ENCODE assay signal across 9 cellular contexts in genomic region chr6:155181498-155181897, GRCh38.
A peak's percentile ranks its signal among the peaks of the same experiment; 100 is the strongest.
DNase-seq lines count a peak whose midpoint lies in the region; ATAC-seq and TF ChIP-seq lines count a peak whose summit lies in the region.
"Had no signal": no experiment of that assay in that cellular context is flagged by ENCODE, and none has a peak within 500 bp of the region (broad histone marks: within the 10 kb centered on the region; RNA-seq: fewer than 3 reads in every experiment).

No MANE protein-coding gene starts in this region.

- peak overlapping the region; percentile 38 for H3K4me3 ChIP-seq in CD4-positive, CD25-positive, alpha-beta regulatory T cell (ENCODE audit: low read depth, low read length)
- H3K4me3 ChIP-seq in thyroid gland (replicated peaks in 1 of 3): no peak overlapping the region
- H3K4me3 ChIP-seq: SK-N-MC had no signal

- 91 to 93% methylated on average over 3 of the region's 3 CpGs for WGBS in thyroid gland, 2 donors

- peaks cover 18% of the 10 kb centered on the region for H3K4me1 ChIP-seq in CD4-positive, CD25-positive, alpha-beta regulatory T cell (ENCODE audit: control insufficient read depth, insufficient read depth, low read length, poor library complexity, severe bottlenecking)
- peaks cover 22 to 27% of the 10 kb centered on the region in 2 donors for H3K4me1 ChIP-seq in thyroid gland

- no peak for DNase-seq in CD4-positive, CD25-positive, alpha-beta regulatory T cell
- DNase-seq in thyroid gland (no peak), epidermal melanocyte (ENCODE audit: insufficient read length, low spot score) (no peak), KBM-7 (no peak)
- no peak for DNase-seq in activated naive CD4-positive, alpha-beta T cell (lab: John Stamatoyannopoulos, UW)

- H3K27ac Mint-ChIP-seq in CD4-positive, CD25-positive, alpha-beta regulatory T cell: peak overlapping the region in 1 of 3 donors; percentile 34

- no peaks in the 10 kb centered on the region for H3K9me3 Mint-ChIP-seq in CD4-positive, CD25-positive, alpha-beta regulatory T cell

- no peak for ATAC-seq in CD4-positive, CD25-positive, alpha-beta regulatory T cell (ENCODE audit: low read depth in 2 of 2)
- ATAC-seq in GM19043 (IDR thresholded peaks at IDR 0.05; ENCODE audit: low read depth, unreplicated experiment) (peak; percentile 65), HG02763 (IDR thresholded peaks at IDR 0.05; ENCODE audit: unreplicated experiment) (peak; percentile 62), HG03565 (IDR thresholded peaks at IDR 0.05; ENCODE audit: unreplicated experiment) (peak; percentile 65)

- H3K27me3 ChIP-seq in CD4-positive, CD25-positive, alpha-beta regulatory T cell (ENCODE audit: control insufficient read depth, insufficient read depth, low read length): no peaks in the 10 kb centered on the region
- no peaks in the 10 kb centered on the region for H3K27me3 ChIP-seq in thyroid gland

- peaks cover 7 to 39% (median 19%) of the 10 kb centered on the region in 4 donors for H3K4me1 Mint-ChIP-seq in CD4-positive, CD25-positive, alpha-beta regulatory T cell

- no peak for TF ChIP-seq CTCF in thyroid gland (IDR thresholded peaks at IDR 0.05)

- H3K9me3 ChIP-seq in CD4-positive, CD25-positive, alpha-beta regulatory T cell (ENCODE audit: control insufficient read depth in 2 of 2, low read length in 2 of 2): no peaks in the 10 kb centered on the region
- H3K9me3 ChIP-seq in thyroid gland: no peaks in the 10 kb centered on the region

- no peaks in the 10 kb centered on the region for H3K27me3 Mint-ChIP-seq in CD4-positive, CD25-positive, alpha-beta regulatory T cell

- in situ Hi-C loops in KBM-7 (cut with MboI; ENCODE audit: low pct_unique_long_range_greater_than_20kb, low sequenced_read_pairs): no loop called here

- TF ChIP-seq POLR2A in thyroid gland (IDR thresholded peaks at IDR 0.05): no peak

- no peak overlapping the region for H3K27ac ChIP-seq in CD4-positive, CD25-positive, alpha-beta regulatory T cell (ENCODE audit: insufficient read depth, low read length, poor library complexity, severe bottlenecking)
- H3K27ac ChIP-seq in thyroid gland: no peak overlapping the region
- H3K27ac ChIP-seq: SK-N-MC had no signal

- H3K4me3 Mint-ChIP-seq in CD4-positive, CD25-positive, alpha-beta regulatory T cell: no peak overlapping the region

- intact Hi-C loops in thyroid gland (cut with DNase I): no loop called here

- no peaks in the 10 kb centered on the region for H3K36me3 ChIP-seq in CD4-positive, CD25-positive, alpha-beta regulatory T cell (ENCODE audit: control insufficient read depth, insufficient read depth, low read length)
- H3K36me3 ChIP-seq in thyroid gland: no peaks in the 10 kb centered on the region

- H3K36me3 Mint-ChIP-seq in CD4-positive, CD25-positive, alpha-beta regulatory T cell: no peaks in the 10 kb centered on the region

Comparison
In these comparisons a context has a peak if more than half of its experiments do, and no peak if none do; other contexts are left out.
1. ATAC-seq: peak in GM19043 (single experiment), HG02763 (single experiment) and HG03565 (single experiment); none in CD4-positive, CD25-positive, alpha-beta regulatory T cell (0 of 2).